Comparison of ENCODE assay signal across 10 cellular contexts in the genomic region with DNA sequence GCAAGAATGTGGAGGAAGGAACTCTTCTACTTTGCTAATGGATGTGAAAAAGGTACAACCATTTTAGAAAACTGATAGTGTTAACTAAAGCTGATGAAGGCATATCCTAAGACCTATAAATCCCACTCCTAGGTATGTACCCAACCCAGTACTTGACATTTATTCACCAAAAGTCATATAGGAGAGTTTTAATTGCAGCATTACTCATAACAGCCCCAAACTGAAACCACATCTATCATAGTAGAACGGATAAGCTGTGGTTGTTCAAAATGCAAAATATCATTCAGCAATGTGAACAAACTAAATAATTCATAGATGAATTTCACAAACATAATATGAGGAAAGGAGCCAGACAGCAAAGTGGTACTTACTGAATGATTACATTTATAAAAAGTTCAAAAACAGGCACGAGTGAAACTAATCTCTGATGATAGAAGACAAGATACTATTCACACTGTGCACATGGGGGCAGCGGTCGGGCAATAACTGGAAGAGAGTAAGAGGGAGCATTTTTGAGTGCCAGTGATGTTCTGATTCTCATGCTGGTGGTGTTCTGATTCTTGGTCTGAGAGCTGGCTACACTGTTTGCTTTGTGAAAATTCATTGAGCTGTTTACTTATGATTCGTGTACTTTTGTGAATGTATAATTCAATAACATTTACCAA. TPM values are rescaled to one million over a fixed set of nuclear protein-coding genes. Genes with fewer than 3 reads are reported as not detected.
DNase-seq lines count a peak whose midpoint lies in the region; ATAC-seq, FAIRE-seq and TF ChIP-seq lines count a peak whose summit lies in the region.
"Had no signal": no experiment of that assay in that cellular context is flagged by ENCODE, and none has a peak within 500 bp of the region (broad histone marks: within the 10 kb centered on the region; RNA-seq: fewer than 3 reads in every experiment).

No MANE protein-coding gene starts in this region.

- H3K27me3 Mint-ChIP-seq in CD4-positive, alpha-beta T cell: no peaks in the 10 kb centered on the region

- no peak overlapping the region for H3K27ac ChIP-seq in CD4-positive, alpha-beta T cell (ENCODE audit: low read depth, low read length)

- no peak overlapping the region for H3K4me3 Mint-ChIP-seq in CD4-positive, alpha-beta T cell

- CTCF ChIA-PET in CD4-positive, alpha-beta T cell (lab: Charles Lee): no interaction called here

- H3K27ac Mint-ChIP-seq in CD4-positive, alpha-beta T cell: no peak overlapping the region
- H3K27ac Mint-ChIP-seq: IgD-negative memory B cell had no signal

- no peaks in the 10 kb centered on the region for H3K27me3 ChIP-seq in CD4-positive, alpha-beta T cell (ENCODE audit: control insufficient read depth, insufficient read depth, low read length)

- H3K36me3 Mint-ChIP-seq in CD4-positive, alpha-beta T cell (ENCODE audit: low read depth): no peaks in the 10 kb centered on the region

- POLR2A ChIA-PET in CD4-positive, alpha-beta T cell (lab: Charles Lee): no interaction called here

- no peak for TF ChIP-seq POLR2A in GM12892 (IDR thresholded peaks at IDR 0.05; ENCODE audit: low read depth, low read length)

- ATAC-seq in GM18502 (IDR thresholded peaks at IDR 0.05; ENCODE audit: poor library complexity, unreplicated experiment): peak; percentile 94
- ATAC-seq in GM21529 (IDR thresholded peaks at IDR 0.05; ENCODE audit: unreplicated experiment): peak; percentile 91
- peak; percentile 93 for ATAC-seq in HG03521 (IDR thresholded peaks at IDR 0.05; ENCODE audit: unreplicated experiment)
- ATAC-seq in CD4-positive, alpha-beta T cell (ENCODE audit: poor library complexity): no peak

- H3K9me3 Mint-ChIP-seq in CD4-positive, alpha-beta T cell: no peaks in the 10 kb centered on the region

- no peak for TF ChIP-seq CTCF in CD4-positive, alpha-beta T cell (IDR thresholded peaks at IDR 0.05)

- intact Hi-C loops in CD4-positive, alpha-beta T cell (cut with DNase I, micrococcal nuclease): no loop called here

- H3K4me1 Mint-ChIP-seq in CD4-positive, alpha-beta T cell (ENCODE audit: low read depth): no peaks in the 10 kb centered on the region

- DNase-seq in foreskin melanocyte: peak; percentile 60
- DNase-seq in effector CD4-positive, alpha-beta T cell: no peak
- no peak for DNase-seq in cerebellum (ENCODE audit: low spot score)
- no peak for DNase-seq in GM12892 (ENCODE audit: insufficient read length)
- no peak for DNase-seq in CD4-positive, alpha-beta T cell

- no peaks in the 10 kb centered on the region for H3K9me3 ChIP-seq in CD4-positive, alpha-beta T cell (ENCODE audit: control insufficient read depth, low read length)

- FAIRE-seq in GM12892 (lab: Jason Lieb, UNC): no peak
- FAIRE-seq: astrocyte had no signal

RNA-seq across cellular contexts. Expression of gene GOLIM4, which starts 34.3 kb away (rescaled TPM):
- total RNA-seq in cerebellum: 36.6 TPM
- polyA plus RNA-seq in GM12892 (2012; ENCODE audit: missing spikeins): 14.4 TPM
- total RNA-seq in CD4-positive, alpha-beta T cell: under 1 TPM; 0.28 to 0.36 TPM

Comparison
In these comparisons a context has a peak if more than half of its experiments do, and no peak if none do; other contexts are left out.
1. RNA of gene GOLIM4, which starts 34.3 kb away (total RNA-seq): 36.6 TPM in cerebellum (single experiment); 0.28 to 0.36 TPM in CD4-positive, alpha-beta T cell; every median in the first group is over 10 times any median in the second.